In the genomic region with DNA sequence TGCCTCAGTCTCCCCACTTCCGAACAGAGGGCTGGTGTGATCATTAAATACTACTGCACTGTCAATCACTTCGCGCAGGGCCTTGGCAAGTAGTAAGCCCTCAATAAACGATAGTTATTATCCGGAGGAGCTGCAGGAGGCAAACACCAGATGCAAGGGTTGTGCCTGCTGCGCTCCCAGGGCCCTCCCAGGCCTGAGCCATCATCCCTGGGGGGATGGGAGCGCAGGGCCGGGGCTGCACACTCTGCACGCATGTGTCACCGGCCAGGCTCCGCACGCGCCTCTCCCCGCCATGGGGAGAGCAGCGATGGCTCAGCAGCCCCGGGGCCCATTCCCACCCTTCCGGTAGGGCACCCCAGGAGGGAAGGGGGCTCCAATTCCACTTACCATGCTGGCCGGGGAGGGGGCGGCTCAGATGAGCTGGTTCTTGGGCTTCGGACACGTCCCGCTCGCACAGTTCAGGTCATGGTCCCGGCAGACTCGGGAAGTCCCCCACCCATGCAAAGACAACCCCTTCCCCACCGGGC, we compare ENCODE assay signal across 1 cellular context.
TF ChIP-seq lines count a peak whose summit lies in the region.

No MANE protein-coding gene starts in this region.

TF ChIP-seq in GM12878, 131 proteins besides CTCF, POLR2A, EP300 and RAD21 (continued from another document and continues in another):
- TF ChIP-seq, protein P1, sequence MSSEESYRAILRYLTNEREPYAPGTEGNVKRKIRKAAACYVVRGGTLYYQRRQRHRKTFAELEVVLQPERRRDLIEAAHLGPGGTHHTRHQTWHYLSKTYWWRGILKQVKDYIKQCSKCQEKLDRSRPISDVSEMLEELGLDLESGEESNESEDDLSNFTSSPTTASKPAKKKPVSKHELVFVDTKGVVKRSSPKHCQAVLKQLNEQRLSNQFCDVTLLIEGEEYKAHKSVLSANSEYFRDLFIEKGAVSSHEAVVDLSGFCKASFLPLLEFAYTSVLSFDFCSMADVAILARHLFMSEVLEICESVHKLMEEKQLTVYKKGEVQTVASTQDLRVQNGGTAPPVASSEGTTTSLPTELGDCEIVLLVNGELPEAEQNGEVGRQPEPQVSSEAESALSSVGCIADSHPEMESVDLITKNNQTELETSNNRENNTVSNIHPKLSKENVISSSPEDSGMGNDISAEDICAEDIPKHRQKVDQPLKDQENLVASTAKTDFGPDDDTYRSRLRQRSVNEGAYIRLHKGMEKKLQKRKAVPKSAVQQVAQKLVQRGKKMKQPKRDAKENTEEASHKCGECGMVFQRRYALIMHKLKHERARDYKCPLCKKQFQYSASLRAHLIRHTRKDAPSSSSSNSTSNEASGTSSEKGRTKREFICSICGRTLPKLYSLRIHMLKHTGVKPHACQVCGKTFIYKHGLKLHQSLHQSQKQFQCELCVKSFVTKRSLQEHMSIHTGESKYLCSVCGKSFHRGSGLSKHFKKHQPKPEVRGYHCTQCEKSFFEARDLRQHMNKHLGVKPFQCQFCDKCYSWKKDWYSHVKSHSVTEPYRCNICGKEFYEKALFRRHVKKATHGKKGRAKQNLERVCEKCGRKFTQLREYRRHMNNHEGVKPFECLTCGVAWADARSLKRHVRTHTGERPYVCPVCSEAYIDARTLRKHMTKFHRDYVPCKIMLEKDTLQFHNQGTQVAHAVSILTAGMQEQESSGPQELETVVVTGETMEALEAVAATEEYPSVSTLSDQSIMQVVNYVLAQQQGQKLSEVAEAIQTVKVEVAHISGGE (CRISPR knock-in tag; IDR thresholded peaks at IDR 0.05) = no peak
- TF ChIP-seq, protein P2, sequence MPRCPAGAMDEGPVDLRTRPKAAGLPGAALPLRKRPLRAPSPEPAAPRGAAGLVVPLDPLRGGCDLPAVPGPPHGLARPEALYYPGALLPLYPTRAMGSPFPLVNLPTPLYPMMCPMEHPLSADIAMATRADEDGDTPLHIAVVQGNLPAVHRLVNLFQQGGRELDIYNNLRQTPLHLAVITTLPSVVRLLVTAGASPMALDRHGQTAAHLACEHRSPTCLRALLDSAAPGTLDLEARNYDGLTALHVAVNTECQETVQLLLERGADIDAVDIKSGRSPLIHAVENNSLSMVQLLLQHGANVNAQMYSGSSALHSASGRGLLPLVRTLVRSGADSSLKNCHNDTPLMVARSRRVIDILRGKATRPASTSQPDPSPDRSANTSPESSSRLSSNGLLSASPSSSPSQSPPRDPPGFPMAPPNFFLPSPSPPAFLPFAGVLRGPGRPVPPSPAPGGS (IDR thresholded peaks at IDR 0.05; ENCODE audit: borderline replicate concordance, insufficient read depth, low read depth, low read length, poor library complexity, severe bottlenecking) = no peak
- TF ChIP-seq NFYA (IDR thresholded peaks at IDR 0.05; ENCODE audit: borderline replicate concordance, low read depth, low read length) (no peak), ZNF384 (IDR thresholded peaks at IDR 0.05; ENCODE audit: borderline replicate concordance, low read depth, low read length) (no peak), HDAC2 (IDR thresholded peaks at IDR 0.05) (no peak), BMI1 (IDR thresholded peaks at IDR 0.05; ENCODE audit: borderline replicate concordance) (no peak), CHD4 (IDR thresholded peaks at IDR 0.05) (no peak), SIN3A (IDR thresholded peaks at IDR 0.05; ENCODE audit: low read depth, low read length) (no peak), LARP7 (IDR thresholded peaks at IDR 0.05) (peak; percentile 40; the same call in 1 of the 2 replicates), CBX3 (IDR thresholded peaks at IDR 0.05; ENCODE audit: borderline replicate concordance, low read depth) (no peak), TARDBP (IDR thresholded peaks at IDR 0.05; ENCODE audit: borderline replicate concordance) (no peak), SUPT20H (IDR thresholded peaks at IDR 0.05; ENCODE audit: borderline replicate concordance, control insufficient read depth, low read depth, low read length) (no peak), RB1 (IDR thresholded peaks at IDR 0.05; ENCODE audit: borderline replicate concordance) (peak; percentile 15; the same call in 1 of the 2 replicates), MEF2A (IDR thresholded peaks at IDR 0.05; ENCODE audit: insufficient read depth, low read depth, low read length) (no peak), POU2F2 (IDR thresholded peaks at IDR 0.05; ENCODE audit: borderline replicate concordance, low read depth, low read length) (peak; percentile 36; the same call in 1 of the 3 replicates), YBX1 (IDR thresholded peaks at IDR 0.05) (no peak), STAT3 (IDR thresholded peaks at IDR 0.05; ENCODE audit: low read depth, low read length) (no peak), MXI1 (IDR thresholded peaks at IDR 0.05; ENCODE audit: low read depth, low read length) (peak; percentile 93), TCF12 (IDR thresholded peaks at IDR 0.05; ENCODE audit: low read depth, low read length) (no peak), ZNF274 (IDR thresholded peaks at IDR 0.05; ENCODE audit: insufficient read depth, insufficient read length) (no peak), SUZ12 (IDR thresholded peaks at IDR 0.05; ENCODE audit: unreplicated experiment) (no peak), RBBP5 (conservative IDR thresholded peaks at IDR 0.05) (no peak), NR2C2 (IDR thresholded peaks at IDR 0.05; ENCODE audit: borderline replicate concordance, control insufficient read depth, insufficient read length, low read depth) (no peak), ZSCAN29 (IDR thresholded peaks at IDR 0.05) (no peak), ZZZ3 (IDR thresholded peaks at IDR 0.05; ENCODE audit: control insufficient read depth, insufficient read length, low read depth) (no peak), SREBF2 (IDR thresholded peaks at IDR 0.05; ENCODE audit: low read length) (no peak), ZNF622 (IDR thresholded peaks at IDR 0.05) (no peak), PML (IDR thresholded peaks at IDR 0.05; ENCODE audit: low read length) (no peak), RUNX3 (IDR thresholded peaks at IDR 0.05; ENCODE audit: low read length) (no peak), MTA2 (IDR thresholded peaks at IDR 0.05; ENCODE audit: low read depth) (no peak), CREM (IDR thresholded peaks at IDR 0.05; ENCODE audit: low read depth) (no peak), BACH1 (IDR thresholded peaks at IDR 0.05; ENCODE audit: borderline replicate concordance) (no peak; the same call in 1 of the 2 replicates), BHLHE40 (IDR thresholded peaks at IDR 0.05; ENCODE audit: borderline replicate concordance in 1 of 2, low read depth in 2 of 2, low read length in 1 of 2) (peak; percentile 81 to 90), RAD51 (IDR thresholded peaks at IDR 0.05) (no peak), EGR1 (IDR thresholded peaks at IDR 0.05; ENCODE audit: borderline replicate concordance in 1 of 2, low read depth in 2 of 2, low read length in 2 of 2) (no peak), TAF1 (IDR thresholded peaks at IDR 0.05; ENCODE audit: borderline replicate concordance, low read depth, low read length) (no peak), ZNF24 (IDR thresholded peaks at IDR 0.05) (0 out of 2 replicates have a peak, but pooled peaks have one; percentile 27), CBFB (IDR thresholded peaks at IDR 0.05; ENCODE audit: low read depth) (no peak), DPF2 (IDR thresholded peaks at IDR 0.05) (no peak), KLF5 (IDR thresholded peaks at IDR 0.05; ENCODE audit: partially characterized antibody) (no peak), TCF7 (IDR thresholded peaks at IDR 0.05; ENCODE audit: borderline replicate concordance) (no peak), BRCA1 (IDR thresholded peaks at IDR 0.05; ENCODE audit: low read depth, low read length) (no peak), CREB1 (IDR thresholded peaks at IDR 0.05; ENCODE audit: low read depth) (no peak), FOXK2 (IDR thresholded peaks at IDR 0.05) (no peak), EED (IDR thresholded peaks at IDR 0.05; ENCODE audit: low read depth) (0 out of 2 replicates have a peak, but pooled peaks have one; percentile 27)
- TF ChIP-seq, protein P3, sequence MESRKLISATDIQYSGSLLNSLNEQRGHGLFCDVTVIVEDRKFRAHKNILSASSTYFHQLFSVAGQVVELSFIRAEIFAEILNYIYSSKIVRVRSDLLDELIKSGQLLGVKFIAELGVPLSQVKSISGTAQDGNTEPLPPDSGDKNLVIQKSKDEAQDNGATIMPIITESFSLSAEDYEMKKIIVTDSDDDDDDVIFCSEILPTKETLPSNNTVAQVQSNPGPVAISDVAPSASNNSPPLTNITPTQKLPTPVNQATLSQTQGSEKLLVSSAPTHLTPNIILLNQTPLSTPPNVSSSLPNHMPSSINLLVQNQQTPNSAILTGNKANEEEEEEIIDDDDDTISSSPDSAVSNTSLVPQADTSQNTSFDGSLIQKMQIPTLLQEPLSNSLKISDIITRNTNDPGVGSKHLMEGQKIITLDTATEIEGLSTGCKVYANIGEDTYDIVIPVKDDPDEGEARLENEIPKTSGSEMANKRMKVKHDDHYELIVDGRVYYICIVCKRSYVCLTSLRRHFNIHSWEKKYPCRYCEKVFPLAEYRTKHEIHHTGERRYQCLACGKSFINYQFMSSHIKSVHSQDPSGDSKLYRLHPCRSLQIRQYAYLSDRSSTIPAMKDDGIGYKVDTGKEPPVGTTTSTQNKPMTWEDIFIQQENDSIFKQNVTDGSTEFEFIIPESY (IDR thresholded peaks at IDR 0.05) = no peak
- TF ChIP-seq, protein P4, sequence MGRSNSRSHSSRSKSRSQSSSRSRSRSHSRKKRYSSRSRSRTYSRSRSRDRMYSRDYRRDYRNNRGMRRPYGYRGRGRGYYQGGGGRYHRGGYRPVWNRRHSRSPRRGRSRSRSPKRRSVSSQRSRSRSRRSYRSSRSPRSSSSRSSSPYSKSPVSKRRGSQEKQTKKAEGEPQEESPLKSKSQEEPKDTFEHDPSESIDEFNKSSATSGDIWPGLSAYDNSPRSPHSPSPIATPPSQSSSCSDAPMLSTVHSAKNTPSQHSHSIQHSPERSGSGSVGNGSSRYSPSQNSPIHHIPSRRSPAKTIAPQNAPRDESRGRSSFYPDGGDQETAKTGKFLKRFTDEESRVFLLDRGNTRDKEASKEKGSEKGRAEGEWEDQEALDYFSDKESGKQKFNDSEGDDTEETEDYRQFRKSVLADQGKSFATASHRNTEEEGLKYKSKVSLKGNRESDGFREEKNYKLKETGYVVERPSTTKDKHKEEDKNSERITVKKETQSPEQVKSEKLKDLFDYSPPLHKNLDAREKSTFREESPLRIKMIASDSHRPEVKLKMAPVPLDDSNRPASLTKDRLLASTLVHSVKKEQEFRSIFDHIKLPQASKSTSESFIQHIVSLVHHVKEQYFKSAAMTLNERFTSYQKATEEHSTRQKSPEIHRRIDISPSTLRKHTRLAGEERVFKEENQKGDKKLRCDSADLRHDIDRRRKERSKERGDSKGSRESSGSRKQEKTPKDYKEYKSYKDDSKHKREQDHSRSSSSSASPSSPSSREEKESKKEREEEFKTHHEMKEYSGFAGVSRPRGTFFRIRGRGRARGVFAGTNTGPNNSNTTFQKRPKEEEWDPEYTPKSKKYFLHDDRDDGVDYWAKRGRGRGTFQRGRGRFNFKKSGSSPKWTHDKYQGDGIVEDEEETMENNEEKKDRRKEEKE (IDR thresholded peaks at IDR 0.05) = no peak
- TF ChIP-seq, protein P5, sequence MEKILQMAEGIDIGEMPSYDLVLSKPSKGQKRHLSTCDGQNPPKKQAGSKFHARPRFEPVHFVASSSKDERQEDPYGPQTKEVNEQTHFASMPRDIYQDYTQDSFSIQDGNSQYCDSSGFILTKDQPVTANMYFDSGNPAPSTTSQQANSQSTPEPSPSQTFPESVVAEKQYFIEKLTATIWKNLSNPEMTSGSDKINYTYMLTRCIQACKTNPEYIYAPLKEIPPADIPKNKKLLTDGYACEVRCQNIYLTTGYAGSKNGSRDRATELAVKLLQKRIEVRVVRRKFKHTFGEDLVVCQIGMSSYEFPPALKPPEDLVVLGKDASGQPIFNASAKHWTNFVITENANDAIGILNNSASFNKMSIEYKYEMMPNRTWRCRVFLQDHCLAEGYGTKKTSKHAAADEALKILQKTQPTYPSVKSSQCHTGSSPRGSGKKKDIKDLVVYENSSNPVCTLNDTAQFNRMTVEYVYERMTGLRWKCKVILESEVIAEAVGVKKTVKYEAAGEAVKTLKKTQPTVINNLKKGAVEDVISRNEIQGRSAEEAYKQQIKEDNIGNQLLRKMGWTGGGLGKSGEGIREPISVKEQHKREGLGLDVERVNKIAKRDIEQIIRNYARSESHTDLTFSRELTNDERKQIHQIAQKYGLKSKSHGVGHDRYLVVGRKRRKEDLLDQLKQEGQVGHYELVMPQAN (conservative IDR thresholded peaks at IDR 0.05) = peak; percentile 55; the same call in 1 of the 2 replicates
- TF ChIP-seq, protein P6, sequence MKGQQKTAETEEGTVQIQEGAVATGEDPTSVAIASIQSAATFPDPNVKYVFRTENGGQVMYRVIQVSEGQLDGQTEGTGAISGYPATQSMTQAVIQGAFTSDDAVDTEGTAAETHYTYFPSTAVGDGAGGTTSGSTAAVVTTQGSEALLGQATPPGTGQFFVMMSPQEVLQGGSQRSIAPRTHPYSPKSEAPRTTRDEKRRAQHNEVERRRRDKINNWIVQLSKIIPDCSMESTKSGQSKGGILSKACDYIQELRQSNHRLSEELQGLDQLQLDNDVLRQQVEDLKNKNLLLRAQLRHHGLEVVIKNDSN (IDR thresholded peaks at IDR 0.05; ENCODE audit: borderline replicate concordance, extremely low read length, insufficient read depth, low read depth, low read length) = no peak
- TF ChIP-seq, protein P7, sequence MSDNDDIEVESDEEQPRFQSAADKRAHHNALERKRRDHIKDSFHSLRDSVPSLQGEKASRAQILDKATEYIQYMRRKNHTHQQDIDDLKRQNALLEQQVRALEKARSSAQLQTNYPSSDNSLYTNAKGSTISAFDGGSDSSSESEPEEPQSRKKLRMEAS (IDR thresholded peaks at IDR 0.05; ENCODE audit: low read depth, low read length) = peak; percentile 74; the same call in 1 of the 2 replicates
- TF ChIP-seq, protein P8, sequence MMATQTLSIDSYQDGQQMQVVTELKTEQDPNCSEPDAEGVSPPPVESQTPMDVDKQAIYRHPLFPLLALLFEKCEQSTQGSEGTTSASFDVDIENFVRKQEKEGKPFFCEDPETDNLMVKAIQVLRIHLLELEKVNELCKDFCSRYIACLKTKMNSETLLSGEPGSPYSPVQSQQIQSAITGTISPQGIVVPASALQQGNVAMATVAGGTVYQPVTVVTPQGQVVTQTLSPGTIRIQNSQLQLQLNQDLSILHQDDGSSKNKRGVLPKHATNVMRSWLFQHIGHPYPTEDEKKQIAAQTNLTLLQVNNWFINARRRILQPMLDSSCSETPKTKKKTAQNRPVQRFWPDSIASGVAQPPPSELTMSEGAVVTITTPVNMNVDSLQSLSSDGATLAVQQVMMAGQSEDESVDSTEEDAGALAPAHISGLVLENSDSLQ (IDR thresholded peaks at IDR 0.05) = peak; percentile 79
- TF ChIP-seq, protein P9, sequence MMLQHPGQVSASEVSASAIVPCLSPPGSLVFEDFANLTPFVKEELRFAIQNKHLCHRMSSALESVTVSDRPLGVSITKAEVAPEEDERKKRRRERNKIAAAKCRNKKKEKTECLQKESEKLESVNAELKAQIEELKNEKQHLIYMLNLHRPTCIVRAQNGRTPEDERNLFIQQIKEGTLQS (IDR thresholded peaks at IDR 0.05; ENCODE audit: borderline replicate concordance, extremely low read depth, low read depth, low read length) = no peak
